In genomic region chr10:43160919-43161251, GRCh38 we compare ENCODE assay signal across 11 cellular contexts. TPM values are rescaled to one million over a fixed set of nuclear protein-coding genes. Genes with fewer than 3 reads are reported as not detected.
A peak's percentile ranks its signal among the peaks of the same experiment; 100 is the strongest.
DNase-seq lines count a peak whose midpoint lies in the region; ATAC-seq and TF ChIP-seq lines count a peak whose summit lies in the region.
"Had no signal": no experiment of that assay in that cellular context is flagged by ENCODE, and none has a peak within 500 bp of the region (broad histone marks: within the 10 kb centered on the region; RNA-seq: fewer than 3 reads in every experiment).

No MANE protein-coding gene starts in this region.

- H3K9me3 ChIP-seq in spleen = no peaks in the 10 kb centered on the region
- H3K9me3 ChIP-seq: MG63, prostate gland had no signal

- H3K9me3 Mint-ChIP-seq in activated CD8-positive, alpha-beta memory T cell treated with anti-CD3 and anti-CD28 coated beads, Interleukin-2, amount 10 ng/mL, durations not matched to agents 7 days and 5 days (ENCODE audit: low read depth) = no peaks in the 10 kb centered on the region
- no peaks in the 10 kb centered on the region for H3K9me3 Mint-ChIP-seq in activated CD4-positive, alpha-beta memory T cell treated with anti-CD3 and anti-CD28 coated beads, Interleukin-2, amount 10 ng/mL, durations not matched to agents 7 days and 5 days

- H3K27me3 Mint-ChIP-seq in activated CD8-positive, alpha-beta memory T cell treated with anti-CD3 and anti-CD28 coated beads, Interleukin-2, amount 10 ng/mL, durations not matched to agents 7 days and 5 days = no peaks in the 10 kb centered on the region
- no peaks in the 10 kb centered on the region for H3K27me3 Mint-ChIP-seq in activated CD4-positive, alpha-beta memory T cell treated with anti-CD3 and anti-CD28 coated beads, Interleukin-2, amount 10 ng/mL, durations not matched to agents 7 days and 5 days

- peaks cover 54% of the 10 kb centered on the region for H3K36me3 Mint-ChIP-seq in activated CD8-positive, alpha-beta memory T cell treated with anti-CD3 and anti-CD28 coated beads, Interleukin-2, amount 10 ng/mL, durations not matched to agents 7 days and 5 days
- peaks cover 65% of the 10 kb centered on the region for H3K36me3 Mint-ChIP-seq in activated CD4-positive, alpha-beta memory T cell treated with anti-CD3 and anti-CD28 coated beads, Interleukin-2, amount 10 ng/mL, durations not matched to agents 7 days and 5 days (ENCODE audit: low read depth)

- peaks cover 63% of the 10 kb centered on the region for H3K4me1 Mint-ChIP-seq in activated CD8-positive, alpha-beta memory T cell treated with anti-CD3 and anti-CD28 coated beads, Interleukin-2, amount 10 ng/mL, durations not matched to agents 7 days and 5 days
- H3K4me1 Mint-ChIP-seq in activated CD4-positive, alpha-beta memory T cell treated with anti-CD3 and anti-CD28 coated beads, Interleukin-2, amount 10 ng/mL, durations not matched to agents 7 days and 5 days = peaks cover 61% of the 10 kb centered on the region

- ATAC-seq in activated CD8-positive, alpha-beta memory T cell treated with anti-CD3 and anti-CD28 coated beads, Interleukin-2, amount 10 ng/mL, durations not matched to agents 7 days and 5 days = peak; percentile 41
- ATAC-seq in HG02763 (IDR thresholded peaks at IDR 0.05; ENCODE audit: unreplicated experiment) = peak; percentile 74

- no peak overlapping the region for H3K4me3 Mint-ChIP-seq in activated CD8-positive, alpha-beta memory T cell treated with anti-CD3 and anti-CD28 coated beads, Interleukin-2, amount 10 ng/mL, durations not matched to agents 7 days and 5 days
- H3K4me3 Mint-ChIP-seq in activated CD4-positive, alpha-beta memory T cell treated with anti-CD3 and anti-CD28 coated beads, Interleukin-2, amount 10 ng/mL, durations not matched to agents 7 days and 5 days = no peak overlapping the region

- H3K27ac ChIP-seq in spleen = peak overlapping the region in 7 of 8 donors; percentile 20 to 83 (median 71)
- H3K27ac ChIP-seq: prostate gland had no signal

- no peak for TF ChIP-seq POLR2A in spleen (IDR thresholded peaks at IDR 0.05)

- no peak overlapping the region for H3K4me3 ChIP-seq in spleen
- H3K4me3 ChIP-seq: MG63, prostate gland had no signal

- H3K27ac Mint-ChIP-seq in activated CD8-positive, alpha-beta memory T cell treated with anti-CD3 and anti-CD28 coated beads, Interleukin-2, amount 10 ng/mL, durations not matched to agents 7 days and 5 days = peak overlapping the region; percentile 69
- H3K27ac Mint-ChIP-seq in activated CD4-positive, alpha-beta memory T cell treated with anti-CD3 and anti-CD28 coated beads, Interleukin-2, amount 10 ng/mL, durations not matched to agents 7 days and 5 days = peak overlapping the region; percentile 49

- intact Hi-C loops in spleen (cut with DNase I; ENCODE audit: low total_unique reads) = no loop called here

- WGBS in spleen, 5 donors = 61 to 72% (median 70%) methylated on average over 2 of the region's 2 CpGs

- CTCF ChIA-PET in activated CD8-positive, alpha-beta memory T cell treated with anti-CD3 and anti-CD28 coated beads, Interleukin-2, amount 10 ng/mL, durations not matched to agents 7 days and 5 days (lab: Charles Lee) = no interaction called here
- CTCF ChIA-PET in activated CD4-positive, alpha-beta memory T cell treated with anti-CD3 and anti-CD28 coated beads, Interleukin-2, amount 10 ng/mL, durations not matched to agents 7 days and 5 days (lab: Charles Lee) = no interaction called here

- no peak for TF ChIP-seq CTCF in spleen (IDR thresholded peaks at IDR 0.05 in 8 of 11, conservative IDR thresholded peaks at IDR 0.05 in 3 of 11)

- peaks cover 2 to 89% (median 44%) of the 10 kb centered on the region in 6 donors for H3K4me1 ChIP-seq in spleen
- H3K4me1 ChIP-seq: prostate gland had no signal

- H3K36me3 ChIP-seq in spleen = peaks cover 0 to 78% (median 13%) of the 10 kb centered on the region in 6 donors
- H3K36me3 ChIP-seq: prostate gland had no signal

- DNase-seq in activated CD8-positive, alpha-beta memory T cell treated with anti-CD3 and anti-CD28 coated beads, Interleukin-2, amount 10 ng/mL, durations not matched to agents 7 days and 5 days = no peak
- DNase-seq in activated CD8-positive, alpha-beta memory T cell treated with anti-CD3 and anti-CD28 coated beads, Interleukin-2, amount 50 U/mL, for 4 hours = no peak
- DNase-seq in activated CD4-positive, alpha-beta memory T cell treated with anti-CD3 and anti-CD28 coated beads, Interleukin-2, amount 10 ng/mL, durations not matched to agents 7 days and 5 days = no peak
- no peak for DNase-seq in spleen
- DNase-seq in NCI-H2107 treated with DMSO at 0.1 percent for 48 hours (lab: John Stamatoyannopoulos, UW; ENCODE audit: unreplicated experiment) = no peak
- no peak for DNase-seq in NCI-H146 (lab: John Stamatoyannopoulos, UW)
- no peak for DNase-seq in anterior cingulate cortex (lab: John Stamatoyannopoulos, UW)
- DNase-seq: substantia nigra had no signal

- POLR2A ChIA-PET in activated CD4-positive, alpha-beta memory T cell treated with anti-CD3 and anti-CD28 coated beads, Interleukin-2, amount 10 ng/mL, durations not matched to agents 7 days and 5 days (lab: Charles Lee) = interaction anchor here (1.2 to 3.2 kb wide), 5 partner anchors 10 to 40 kb away, joined by 3 to 9 read pairs (median 4); partner anchors contain the start of gene CSGALNACT2

- no peaks in the 10 kb centered on the region for H3K27me3 ChIP-seq in spleen (replicated peaks in 1 of 7)
- H3K27me3 ChIP-seq: MG63 had no signal

RNA-seq across cellular contexts. Expression of gene CSGALNACT2, which starts 22.6 kb away (rescaled TPM):
- total RNA-seq in activated CD8-positive, alpha-beta memory T cell treated with anti-CD3 and anti-CD28 coated beads, Interleukin-2, amount 10 ng/mL, durations not matched to agents 7 days and 5 days = 10 to 100 TPM; 38.0 to 39.7 TPM
- 10 to 100 TPM; 64.8 to 66.2 TPM for total RNA-seq in activated CD4-positive, alpha-beta memory T cell treated with anti-CD3 and anti-CD28 coated beads, Interleukin-2, amount 10 ng/mL, durations not matched to agents 7 days and 5 days
- total RNA-seq in spleen = 10 to 100 TPM; 29.8 to 77.1 (median 41.9) TPM
- polyA plus RNA-seq in spleen = 10 to 100 TPM in 1 of 3 donors, 1 to 10 TPM in 2; 8.1 to 10.1 (median 8.5) TPM
